ENCODE assay signal across 1 cellular context in the genomic region with DNA sequence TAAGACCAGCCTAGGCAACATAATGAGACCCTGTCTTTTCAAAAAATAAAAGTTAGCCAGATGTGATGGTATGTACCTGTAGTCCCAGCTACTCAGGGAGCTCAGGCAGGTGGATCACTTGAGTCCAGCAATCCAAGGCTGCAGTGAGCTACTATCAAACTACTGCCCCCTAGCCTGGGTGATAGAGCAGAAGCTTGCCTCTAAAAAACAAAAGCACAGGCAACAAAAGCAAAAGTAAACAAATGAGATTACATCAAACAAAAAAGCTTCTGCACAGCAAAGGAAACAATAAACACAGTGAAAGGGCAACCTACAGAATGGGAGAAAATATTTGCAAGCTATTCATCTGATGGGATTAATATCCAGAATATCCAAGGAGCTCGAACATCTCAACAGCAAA.
TF ChIP-seq lines count a peak whose summit lies in the region.

No MANE protein-coding gene starts in this region.

TF ChIP-seq in HepG2, 621 proteins besides CTCF, POLR2A, EP300 and RAD21 (continued from another document):
- TF ChIP-seq, protein P1, sequence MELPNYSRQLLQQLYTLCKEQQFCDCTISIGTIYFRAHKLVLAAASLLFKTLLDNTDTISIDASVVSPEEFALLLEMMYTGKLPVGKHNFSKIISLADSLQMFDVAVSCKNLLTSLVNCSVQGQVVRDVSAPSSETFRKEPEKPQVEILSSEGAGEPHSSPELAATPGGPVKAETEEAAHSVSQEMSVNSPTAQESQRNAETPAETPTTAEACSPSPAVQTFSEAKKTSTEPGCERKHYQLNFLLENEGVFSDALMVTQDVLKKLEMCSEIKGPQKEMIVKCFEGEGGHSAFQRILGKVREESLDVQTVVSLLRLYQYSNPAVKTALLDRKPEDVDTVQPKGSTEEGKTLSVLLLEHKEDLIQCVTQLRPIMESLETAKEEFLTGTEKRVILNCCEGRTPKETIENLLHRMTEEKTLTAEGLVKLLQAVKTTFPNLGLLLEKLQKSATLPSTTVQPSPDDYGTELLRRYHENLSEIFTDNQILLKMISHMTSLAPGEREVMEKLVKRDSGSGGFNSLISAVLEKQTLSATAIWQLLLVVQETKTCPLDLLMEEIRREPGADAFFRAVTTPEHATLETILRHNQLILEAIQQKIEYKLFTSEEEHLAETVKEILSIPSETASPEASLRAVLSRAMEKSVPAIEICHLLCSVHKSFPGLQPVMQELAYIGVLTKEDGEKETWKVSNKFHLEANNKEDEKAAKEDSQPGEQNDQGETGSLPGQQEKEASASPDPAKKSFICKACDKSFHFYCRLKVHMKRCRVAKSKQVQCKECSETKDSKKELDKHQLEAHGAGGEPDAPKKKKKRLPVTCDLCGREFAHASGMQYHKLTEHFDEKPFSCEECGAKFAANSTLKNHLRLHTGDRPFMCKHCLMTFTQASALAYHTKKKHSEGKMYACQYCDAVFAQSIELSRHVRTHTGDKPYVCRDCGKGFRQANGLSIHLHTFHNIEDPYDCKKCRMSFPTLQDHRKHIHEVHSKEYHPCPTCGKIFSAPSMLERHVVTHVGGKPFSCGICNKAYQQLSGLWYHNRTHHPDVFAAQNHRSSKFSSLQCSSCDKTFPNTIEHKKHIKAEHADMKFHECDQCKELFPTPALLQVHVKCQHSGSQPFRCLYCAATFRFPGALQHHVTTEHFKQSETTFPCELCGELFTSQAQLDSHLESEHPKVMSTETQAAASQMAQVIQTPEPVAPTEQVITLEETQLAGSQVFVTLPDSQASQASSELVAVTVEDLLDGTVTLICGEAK (IDR thresholded peaks at IDR 0.05): no peak
- TF ChIP-seq, protein P1 (CRISPR knock-in tag; IDR thresholded peaks at IDR 0.05): no peak
- TF ChIP-seq HOXA7 (CRISPR knock-in tag; IDR thresholded peaks at IDR 0.05): no peak
- no peak for TF ChIP-seq NCOR1 (IDR thresholded peaks at IDR 0.05; ENCODE audit: borderline replicate concordance, low read length)
- no peak for TF ChIP-seq MLLT10 (CRISPR knock-in tag; IDR thresholded peaks at IDR 0.05)
- TF ChIP-seq, protein P2, sequence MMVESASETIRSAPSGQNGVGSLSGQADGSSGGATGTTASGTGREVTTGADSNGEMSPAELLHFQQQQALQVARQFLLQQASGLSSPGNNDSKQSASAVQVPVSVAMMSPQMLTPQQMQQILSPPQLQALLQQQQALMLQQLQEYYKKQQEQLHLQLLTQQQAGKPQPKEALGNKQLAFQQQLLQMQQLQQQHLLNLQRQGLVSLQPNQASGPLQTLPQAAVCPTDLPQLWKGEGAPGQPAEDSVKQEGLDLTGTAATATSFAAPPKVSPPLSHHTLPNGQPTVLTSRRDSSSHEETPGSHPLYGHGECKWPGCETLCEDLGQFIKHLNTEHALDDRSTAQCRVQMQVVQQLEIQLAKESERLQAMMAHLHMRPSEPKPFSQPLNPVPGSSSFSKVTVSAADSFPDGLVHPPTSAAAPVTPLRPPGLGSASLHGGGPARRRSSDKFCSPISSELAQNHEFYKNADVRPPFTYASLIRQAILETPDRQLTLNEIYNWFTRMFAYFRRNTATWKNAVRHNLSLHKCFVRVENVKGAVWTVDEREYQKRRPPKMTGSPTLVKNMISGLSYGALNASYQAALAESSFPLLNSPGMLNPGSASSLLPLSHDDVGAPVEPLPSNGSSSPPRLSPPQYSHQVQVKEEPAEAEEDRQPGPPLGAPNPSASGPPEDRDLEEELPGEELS (CRISPR knock-in tag; IDR thresholded peaks at IDR 0.05): 0 out of 2 replicates have a peak, but pooled peaks have one; percentile 14
- no peak for TF ChIP-seq ZNF17 (CRISPR knock-in tag; IDR thresholded peaks at IDR 0.05)
- no peak for TF ChIP-seq ZNF24 (IDR thresholded peaks at IDR 0.05)
- TF ChIP-seq RXRA (CRISPR knock-in tag; IDR thresholded peaks at IDR 0.05): no peak
- TF ChIP-seq, protein P3, sequence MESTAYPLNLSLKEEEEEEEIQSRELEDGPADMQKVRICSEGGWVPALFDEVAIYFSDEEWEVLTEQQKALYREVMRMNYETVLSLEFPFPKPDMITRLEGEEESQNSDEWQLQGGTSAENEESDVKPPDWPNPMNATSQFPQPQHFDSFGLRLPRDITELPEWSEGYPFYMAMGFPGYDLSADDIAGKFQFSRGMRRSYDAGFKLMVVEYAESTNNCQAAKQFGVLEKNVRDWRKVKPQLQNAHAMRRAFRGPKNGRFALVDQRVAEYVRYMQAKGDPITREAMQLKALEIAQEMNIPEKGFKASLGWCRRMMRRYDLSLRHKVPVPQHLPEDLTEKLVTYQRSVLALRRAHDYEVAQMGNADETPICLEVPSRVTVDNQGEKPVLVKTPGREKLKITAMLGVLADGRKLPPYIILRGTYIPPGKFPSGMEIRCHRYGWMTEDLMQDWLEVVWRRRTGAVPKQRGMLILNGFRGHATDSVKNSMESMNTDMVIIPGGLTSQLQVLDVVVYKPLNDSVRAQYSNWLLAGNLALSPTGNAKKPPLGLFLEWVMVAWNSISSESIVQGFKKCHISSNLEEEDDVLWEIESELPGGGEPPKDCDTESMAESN (CRISPR knock-in tag; conservative IDR thresholded peaks at IDR 0.05): no peak
- no peak for TF ChIP-seq ZBTB20 (CRISPR knock-in tag; IDR thresholded peaks at IDR 0.05; ENCODE audit: borderline replicate concordance, low read depth)
- no peak for TF ChIP-seq ZNF713 (CRISPR knock-in tag; IDR thresholded peaks at IDR 0.05)
- TF ChIP-seq MIXL1 (CRISPR knock-in tag; IDR thresholded peaks at IDR 0.05): no peak
- TF ChIP-seq NFKB2 (CRISPR knock-in tag; IDR thresholded peaks at IDR 0.05; ENCODE audit: borderline replicate concordance): no peak
- TF ChIP-seq ZNF451 (CRISPR knock-in tag; IDR thresholded peaks at IDR 0.05): no peak
- no peak for TF ChIP-seq SOX13 (IDR thresholded peaks at IDR 0.05)
- TF ChIP-seq SOX13 (CRISPR knock-in tag; conservative IDR thresholded peaks at IDR 0.05 in 1 of 2, IDR thresholded peaks at IDR 0.05 in 1 of 2): peak in 1 of 2 experiments; percentile 58; a peak in 2 of 4 replicates
- TF ChIP-seq ZNF720 (CRISPR knock-in tag; IDR thresholded peaks at IDR 0.05): no peak
- no peak for TF ChIP-seq HOXA9 (CRISPR knock-in tag; IDR thresholded peaks at IDR 0.05; ENCODE audit: borderline replicate concordance)
